ENCODE assay signal across 24 cellular contexts in the genomic region with DNA sequence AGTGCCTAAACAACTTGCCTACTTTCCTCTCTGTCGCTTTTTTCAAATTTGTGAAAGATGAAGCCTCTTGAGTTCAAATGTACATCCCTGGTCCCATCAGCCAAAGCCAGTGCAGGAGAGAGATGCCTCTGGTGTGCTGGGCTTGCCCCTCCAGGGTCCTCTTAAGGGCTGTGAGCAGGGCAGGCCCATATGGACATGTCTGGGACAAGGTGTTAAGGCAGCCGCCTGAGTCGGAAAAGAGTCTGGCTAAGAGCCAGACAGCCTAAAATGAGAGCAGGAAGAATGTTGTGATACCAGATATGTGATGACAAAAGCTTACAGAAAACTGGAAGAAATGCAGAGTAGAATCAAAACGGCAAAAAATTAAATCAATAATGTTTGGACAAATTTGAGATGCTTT.
"Had no signal": no experiment of that assay in that cellular context is flagged by ENCODE, and none has a peak within 500 bp of the region (broad histone marks: within the 10 kb centered on the region; RNA-seq: fewer than 3 reads in every experiment).

No MANE protein-coding gene starts in this region.

- H3K27ac Mint-ChIP-seq: activated CD4-positive, alpha-beta T cell treated with anti-CD3 and anti-CD28 coated beads, Interleukin-2, amount 10 ng/mL, durations not matched to agents 24 days and 14 days; activated CD8-positive, alpha-beta T cell treated with anti-CD3 and anti-CD28 coated beads, Interleukin-2, amount 10 ng/mL, durations not matched to agents 7 days and 5 days; activated naive CD4-positive, alpha-beta T cell treated with anti-CD3 and anti-CD28 coated beads, Interleukin-2, amount 50 U/mL, for 72 hours; dendritic cell treated with granulocyte-macrophage colony-stimulating factor and Interleukin-4, amounts not matched to agents 40 ng/mL and 50 ng/mL, for 4 days; progenitor cell of endocrine pancreas; WTC11 had no signal

- DNase-seq: activated CD4-positive, alpha-beta T cell treated with anti-CD3 and anti-CD28 coated beads, Interleukin-2, amount 10 ng/mL, durations not matched to agents 24 days and 14 days; activated CD8-positive, alpha-beta memory T cell treated with anti-CD3 and anti-CD28 coated beads, Interleukin-2, amount 50 U/mL, for 4 hours; activated CD8-positive, alpha-beta T cell treated with anti-CD3 and anti-CD28 coated beads, Interleukin-2, amount 10 ng/mL, durations not matched to agents 7 days and 5 days; activated gamma-delta T cell; activated T-cell treated with anti-CD3 and anti-CD28 coated beads, Interleukin-2, amount 50 U/mL, for 48 hours; hippocampal formation; kidney; left ventricle myocardium superior; mesendoderm; occipital lobe; stimulated activated CD4-positive, alpha-beta T cell treated with anti-CD3 and anti-CD28 coated beads, Interleukin-15, amount 100 ng/mL, for 24 hours; stimulated activated CD4-positive, alpha-beta T cell treated with anti-CD3 and anti-CD28 coated beads, Interleukin-4, amount 100 ng/mL, for 1 hour; stimulated activated naive CD4-positive, alpha-beta T cell; T-helper 2 cell; tibial artery had no signal

- H3K4me1 Mint-ChIP-seq: activated CD4-positive, alpha-beta T cell treated with anti-CD3 and anti-CD28 coated beads, Interleukin-2, amount 10 ng/mL, durations not matched to agents 24 days and 14 days; nephron had no signal

- ATAC-seq: activated CD8-positive, alpha-beta T cell treated with anti-CD3 and anti-CD28 coated beads, Interleukin-2, amount 10 ng/mL, durations not matched to agents 7 days and 5 days; activated naive CD4-positive, alpha-beta T cell treated with anti-CD3 and anti-CD28 coated beads, Interleukin-2, amount 50 U/mL, for 72 hours; WTC11 had no signal

- H3K9me3 Mint-ChIP-seq: activated CD4-positive, alpha-beta T cell treated with anti-CD3 and anti-CD28 coated beads, Interleukin-2, amount 10 ng/mL, durations not matched to agents 24 days and 14 days; activated naive CD4-positive, alpha-beta T cell treated with anti-CD3 and anti-CD28 coated beads, Interleukin-2, amount 50 U/mL, for 72 hours; dendritic cell treated with granulocyte-macrophage colony-stimulating factor and Interleukin-4, amounts not matched to agents 40 ng/mL and 50 ng/mL, for 4 days; nephron; WTC11 had no signal

- H3K4me3 ChIP-seq: esophagus muscularis mucosa, right atrium auricular region, skin epidermis, tibial artery had no signal

- H3K4me3 Mint-ChIP-seq: activated CD4-positive, alpha-beta T cell treated with anti-CD3 and anti-CD28 coated beads, Interleukin-2, amount 10 ng/mL, durations not matched to agents 24 days and 14 days; activated CD8-positive, alpha-beta T cell treated with anti-CD3 and anti-CD28 coated beads, Interleukin-2, amount 10 ng/mL, durations not matched to agents 7 days and 5 days; dendritic cell treated with granulocyte-macrophage colony-stimulating factor and Interleukin-4, amounts not matched to agents 40 ng/mL and 50 ng/mL, for 4 days; nephron; WTC11 had no signal

- H3K36me3 ChIP-seq: esophagus muscularis mucosa, right atrium auricular region, tibial artery had no signal

- H3K9me3 ChIP-seq: esophagus muscularis mucosa, right atrium auricular region, tibial artery had no signal

- FAIRE-seq: kidney, urothelium cell line had no signal

- H3K4me1 ChIP-seq: tibial artery had no signal

- H3K27me3 ChIP-seq: esophagus muscularis mucosa, right atrium auricular region, tibial artery had no signal

- H3K27ac ChIP-seq: esophagus muscularis mucosa, right atrium auricular region, skin epidermis, tibial artery had no signal

- H3K36me3 Mint-ChIP-seq: activated naive CD4-positive, alpha-beta T cell treated with anti-CD3 and anti-CD28 coated beads, Interleukin-2, amount 50 U/mL, for 72 hours; WTC11 had no signal
